8 cellular contexts compared by ENCODE assay signal in genomic region chr22:22397292-22397870, GRCh38.
DNase-seq lines count a peak whose midpoint lies in the region; ATAC-seq and TF ChIP-seq lines count a peak whose summit lies in the region.

No MANE protein-coding gene starts in this region.

- H3F3A ChIP-seq in MM.1S (ENCODE audit: insufficient read depth, low read length) = no peaks in the 10 kb centered on the region

- no peak for TF ChIP-seq CTCF in MM.1S (IDR thresholded peaks at IDR 0.05; ENCODE audit: low read length)

- no peak overlapping the region for H3K4me3 ChIP-seq in MM.1S (ENCODE audit: low read length)

- peaks cover 6% of the 10 kb centered on the region for H3K4me1 ChIP-seq in MM.1S (ENCODE audit: low read length)

- no peaks in the 10 kb centered on the region for H3K27me3 ChIP-seq in MM.1S (replicated peaks; ENCODE audit: insufficient read depth, low read length)

- no peaks in the 10 kb centered on the region for H3K9me2 ChIP-seq in MM.1S (replicated peaks; ENCODE audit: insufficient read depth, low read length)

- H3K4me2 ChIP-seq in MM.1S (ENCODE audit: low read depth, low read length) = no peak overlapping the region

- H4K20me1 ChIP-seq in MM.1S (ENCODE audit: insufficient read depth, low read length) = no peaks in the 10 kb centered on the region

- no peaks in the 10 kb centered on the region for H3K9me3 ChIP-seq in MM.1S (replicated peaks; ENCODE audit: insufficient read depth, low read length)

- no peak for ATAC-seq in GM21825 (IDR thresholded peaks at IDR 0.05; ENCODE audit: unreplicated experiment)

- H2AFZ ChIP-seq in MM.1S (ENCODE audit: low read length) = no peak overlapping the region

- no peak overlapping the region for H3K9ac ChIP-seq in MM.1S (ENCODE audit: low read length)

- H3K36me3 ChIP-seq in MM.1S (replicated peaks; ENCODE audit: insufficient read depth, low read length) = no peaks in the 10 kb centered on the region

- H3K27ac ChIP-seq in MM.1S (ENCODE audit: low read length) = no peak overlapping the region

- no peaks in the 10 kb centered on the region for H3K79me2 ChIP-seq in MM.1S (ENCODE audit: low read length)

- DNase-seq in Ammon's horn (ENCODE audit: low spot score) (peak; percentile 63), HT1080 (ENCODE audit: low read depth) (peak; percentile 53), cerebellar cortex (ENCODE audit: low spot score) (peak; percentile 4), mesenteric fat pad (ENCODE audit: low spot score) (peak; percentile 43), MM.1S (no peak), GM19240 (ENCODE audit: insufficient read length, low spot score) (no peak)
- DNase-seq in activated naive CD4-positive, alpha-beta T cell treated with anti-CD3 and anti-CD28 coated beads, Interleukin-2, amount 50 U/mL, for 16 hours = no peak

Comparison
In these comparisons a context has a peak if more than half of its experiments do, and no peak if none do; other contexts are left out.
1. DNase-seq: peak in Ammon's horn (single experiment), HT1080 (single experiment), cerebellar cortex (single experiment) and mesenteric fat pad (single experiment); none in MM.1S (single experiment), activated naive CD4-positive, alpha-beta T cell treated with anti-CD3 and anti-CD28 coated beads, Interleukin-2, amount 50 U/mL, for 16 hours (single experiment) and GM19240 (single experiment).